Comparison of ENCODE assay signal across 1 cellular context in genomic region chr15:41154412-41154811, GRCh38.
TF ChIP-seq lines count a peak whose summit lies in the region.

No MANE protein-coding gene starts in this region.

TF ChIP-seq in HepG2, 621 proteins besides CTCF, POLR2A, EP300 and RAD21:
- no peak for TF ChIP-seq POGK (CRISPR knock-in tag; conservative IDR thresholded peaks at IDR 0.05)
- no peak for TF ChIP-seq ZBTB49 (CRISPR knock-in tag; IDR thresholded peaks at IDR 0.05; ENCODE audit: borderline replicate concordance)
- no peak for TF ChIP-seq RELA (CRISPR knock-in tag; IDR thresholded peaks at IDR 0.05)
- no peak for TF ChIP-seq ZNF543 (CRISPR knock-in tag; IDR thresholded peaks at IDR 0.05)
- no peak for TF ChIP-seq GABPB1 (CRISPR knock-in tag; IDR thresholded peaks at IDR 0.05)
- no peak for TF ChIP-seq KMT2A (CRISPR knock-in tag; IDR thresholded peaks at IDR 0.05)
- no peak for TF ChIP-seq ZMYM2 (CRISPR knock-in tag; IDR thresholded peaks at IDR 0.05)
- TF ChIP-seq ZNF414 (CRISPR knock-in tag; IDR thresholded peaks at IDR 0.05), result no peak
- no peak for TF ChIP-seq ATF7 (IDR thresholded peaks at IDR 0.05)
- TF ChIP-seq ATF7 (CRISPR knock-in tag; IDR thresholded peaks at IDR 0.05), result no peak
- no peak for TF ChIP-seq PPARG (CRISPR knock-in tag; conservative IDR thresholded peaks at IDR 0.05)
- no peak for TF ChIP-seq PHB2 (IDR thresholded peaks at IDR 0.05; ENCODE audit: partially characterized antibody)
- no peak for TF ChIP-seq FOXK1 (CRISPR knock-in tag; IDR thresholded peaks at IDR 0.05; ENCODE audit: borderline replicate concordance, low read depth)
